In genomic region chr18:35974181-35974580, GRCh38 we compare ENCODE assay signal across 13 cellular contexts.
DNase-seq lines count a peak whose midpoint lies in the region; ATAC-seq, FAIRE-seq and TF ChIP-seq lines count a peak whose summit lies in the region.
"Had no signal": no experiment of that assay in that cellular context is flagged by ENCODE, and none has a peak within 500 bp of the region (broad histone marks: within the 10 kb centered on the region; RNA-seq: fewer than 3 reads in every experiment).

No MANE protein-coding gene starts in this region.

- no peak overlapping the region for H3K4me3 ChIP-seq in keratinocyte (ENCODE audit: control insufficient read depth in 2 of 3, extremely low read depth in 1 of 3, insufficient read depth in 2 of 3, low read depth in 1 of 3, low read length in 3 of 3)
- no peak overlapping the region for H3K4me3 ChIP-seq in brain microvascular endothelial cell (ENCODE audit: low read depth, low read length)
- H3K4me3 ChIP-seq in tibial artery: no peak overlapping the region
- H3K4me3 ChIP-seq: prostate gland had no signal

- peaks cover 46% of the 10 kb centered on the region for H3K4me1 Mint-ChIP-seq in stimulated activated naive CD8-positive, alpha-beta T cell treated with anti-CD3 and anti-CD28 coated beads, Interleukin-15, Interleukin-2, amounts not matched to agents 100 ng/mL and 50 ng/mL, for 24 hours (ENCODE audit: low read depth)
- H3K4me1 Mint-ChIP-seq in activated CD4-positive, alpha-beta memory T cell treated with anti-CD3 and anti-CD28 coated beads, Interleukin-2, amount 10 ng/mL, durations not matched to agents 7 days and 5 days: peaks cover 42% of the 10 kb centered on the region

- H2AFZ ChIP-seq in keratinocyte (ENCODE audit: control insufficient read depth, low read length): no peak overlapping the region

- in situ Hi-C loops in brain microvascular endothelial cell (cut with HindIII; ENCODE audit: low pct_ligation_motif_present, low sequenced_read_pairs): no loop called here

- H4K20me1 ChIP-seq in keratinocyte (ENCODE audit: control insufficient read depth, extremely low read depth, insufficient read depth, low read length): no peaks in the 10 kb centered on the region

- DNase-seq in stimulated activated naive CD8-positive, alpha-beta T cell treated with anti-CD3 and anti-CD28 coated beads, Interleukin-15, Interleukin-2, amounts not matched to agents 100 U/mL and 50 U/mL, for 24 hours: no peak
- no peak for DNase-seq in activated CD4-positive, alpha-beta memory T cell treated with anti-CD3 and anti-CD28 coated beads, Interleukin-2, amount 10 ng/mL, durations not matched to agents 7 days and 5 days
- DNase-seq in keratinocyte (ENCODE audit: low read depth, low spot score) (no peak), brain microvascular endothelial cell (no peak), NOMO-1 treated with dmso at 0.1 percent for 144 hours (lab: John Stamatoyannopoulos, UW; ENCODE audit: unreplicated experiment) (no peak), tibial artery (no peak)
- DNase-seq: activated CD4-positive, alpha-beta T cell treated with anti-CD3 and anti-CD28 coated beads, Interleukin-2, amount 50 U/mL, for 1 hour; NCI-H2081 treated with DMSO at 0.1 percent for 48 hours had no signal

- no peaks in the 10 kb centered on the region for H3K9me1 ChIP-seq in keratinocyte (ENCODE audit: control insufficient read depth, extremely low read depth, insufficient read depth, low read length)

- ATAC-seq in stimulated activated naive CD8-positive, alpha-beta T cell treated with anti-CD3 and anti-CD28 coated beads, Interleukin-15, Interleukin-2, amounts not matched to agents 100 U/mL and 50 U/mL, for 24 hours: no peak
- no peak for ATAC-seq in GM21515 (IDR thresholded peaks at IDR 0.05; ENCODE audit: unreplicated experiment)

- H3K4me3 Mint-ChIP-seq in stimulated activated naive CD8-positive, alpha-beta T cell treated with anti-CD3 and anti-CD28 coated beads, Interleukin-15, Interleukin-2, amounts not matched to agents 100 ng/mL and 50 ng/mL, for 24 hours: peak overlapping the region; percentile 92
- H3K4me3 Mint-ChIP-seq in activated CD4-positive, alpha-beta memory T cell treated with anti-CD3 and anti-CD28 coated beads, Interleukin-2, amount 10 ng/mL, durations not matched to agents 7 days and 5 days: peak overlapping the region; percentile 94

- intact Hi-C loops in tibial artery (cut with DNase I; ENCODE audit: low total_unique reads): loop anchor here (5.0 kb wide), 1 partner anchor 853 kb away; the partner anchor contains the start of genes KIAA1328 and TPGS2

- H3K4me1 ChIP-seq in keratinocyte (ENCODE audit: control insufficient read depth, extremely low read depth, insufficient read depth, low read length): peaks cover 6% of the 10 kb centered on the region
- H3K4me1 ChIP-seq in tibial artery: peaks cover 0 to 21% (median 15%) of the 10 kb centered on the region in 4 donors

- dilution Hi-C loops in keratinocyte (cut with MboI; ENCODE audit: extremely low pct_ligation_motif_present, low sequenced_read_pairs): no loop called here

- H3K36me3 ChIP-seq in keratinocyte (ENCODE audit: control insufficient read depth in 2 of 2, extremely low read depth in 1 of 2, insufficient read depth in 2 of 2, low read length in 2 of 2): peaks cover 12 to 17% of the 10 kb centered on the region in 2 experiments
- H3K36me3 ChIP-seq in brain microvascular endothelial cell (replicated peaks): peaks cover 35% of the 10 kb centered on the region
- H3K36me3 ChIP-seq in tibial artery: peaks cover 27 to 41% (median 35%) of the 10 kb centered on the region in 3 donors
- H3K36me3 ChIP-seq: prostate gland had no signal

- CTCF ChIA-PET in activated CD4-positive, alpha-beta memory T cell treated with anti-CD3 and anti-CD28 coated beads, Interleukin-2, amount 10 ng/mL, durations not matched to agents 7 days and 5 days (lab: Charles Lee): interaction anchor here (1.3 kb wide), 1 partner anchor 23 kb away, joined by 6 read pairs; no protein-coding TSS in a partner anchor

- peaks cover 27% of the 10 kb centered on the region for H3K79me2 ChIP-seq in keratinocyte (ENCODE audit: control insufficient read depth, insufficient read depth, low read length)

- no peak for FAIRE-seq in keratinocyte (lab: Jason Lieb, UNC)

- H3K9me3 Mint-ChIP-seq in stimulated activated naive CD8-positive, alpha-beta T cell treated with anti-CD3 and anti-CD28 coated beads, Interleukin-15, Interleukin-2, amounts not matched to agents 100 ng/mL and 50 ng/mL, for 24 hours: no peaks in the 10 kb centered on the region
- H3K9me3 Mint-ChIP-seq in activated CD4-positive, alpha-beta memory T cell treated with anti-CD3 and anti-CD28 coated beads, Interleukin-2, amount 10 ng/mL, durations not matched to agents 7 days and 5 days: no peaks in the 10 kb centered on the region

- peak overlapping the region; percentile 88 for H3K27ac Mint-ChIP-seq in stimulated activated naive CD8-positive, alpha-beta T cell treated with anti-CD3 and anti-CD28 coated beads, Interleukin-15, Interleukin-2, amounts not matched to agents 100 ng/mL and 50 ng/mL, for 24 hours
- peak overlapping the region; percentile 29 for H3K27ac Mint-ChIP-seq in activated CD4-positive, alpha-beta memory T cell treated with anti-CD3 and anti-CD28 coated beads, Interleukin-2, amount 10 ng/mL, durations not matched to agents 7 days and 5 days

- H3K36me3 Mint-ChIP-seq in stimulated activated naive CD8-positive, alpha-beta T cell treated with anti-CD3 and anti-CD28 coated beads, Interleukin-15, Interleukin-2, amounts not matched to agents 100 ng/mL and 50 ng/mL, for 24 hours (ENCODE audit: low read depth): peaks cover 47% of the 10 kb centered on the region
- peaks cover 46% of the 10 kb centered on the region for H3K36me3 Mint-ChIP-seq in activated CD4-positive, alpha-beta memory T cell treated with anti-CD3 and anti-CD28 coated beads, Interleukin-2, amount 10 ng/mL, durations not matched to agents 7 days and 5 days (ENCODE audit: low read depth)

- H3K9ac ChIP-seq in keratinocyte (ENCODE audit: control insufficient read depth, extremely low read depth, insufficient read depth, low read length): no peak overlapping the region

- no peaks in the 10 kb centered on the region for H3K27me3 Mint-ChIP-seq in stimulated activated naive CD8-positive, alpha-beta T cell treated with anti-CD3 and anti-CD28 coated beads, Interleukin-15, Interleukin-2, amounts not matched to agents 100 ng/mL and 50 ng/mL, for 24 hours
- H3K27me3 Mint-ChIP-seq in activated CD4-positive, alpha-beta memory T cell treated with anti-CD3 and anti-CD28 coated beads, Interleukin-2, amount 10 ng/mL, durations not matched to agents 7 days and 5 days: no peaks in the 10 kb centered on the region

- H3K4me2 ChIP-seq in keratinocyte (ENCODE audit: control insufficient read depth, extremely low read depth, insufficient read depth, low read depth, low read length): peak overlapping the region; percentile 84

- H3K9me3 ChIP-seq in keratinocyte (ENCODE audit: control insufficient read depth, low read depth, low read length) (no peaks in the 10 kb centered on the region), tibial artery (no peaks in the 10 kb centered on the region)
- H3K9me3 ChIP-seq: esophagus muscularis mucosa, prostate gland had no signal

- H3K27ac ChIP-seq in keratinocyte (ENCODE audit: control insufficient read depth, insufficient read depth, low read length) (no peak overlapping the region), brain microvascular endothelial cell (no peak overlapping the region), tibial artery (no peak overlapping the region)
- H3K27ac ChIP-seq: C4-2B, esophagus muscularis mucosa, prostate gland had no signal

- H3K27me3 ChIP-seq in keratinocyte (ENCODE audit: control insufficient read depth, extremely low read depth, insufficient read depth, low read length) (no peaks in the 10 kb centered on the region), brain microvascular endothelial cell (replicated peaks) (no peaks in the 10 kb centered on the region), tibial artery (no peaks in the 10 kb centered on the region)
- H3K27me3 ChIP-seq: esophagus muscularis mucosa had no signal

- POLR2A ChIA-PET in activated CD4-positive, alpha-beta memory T cell treated with anti-CD3 and anti-CD28 coated beads, Interleukin-2, amount 10 ng/mL, durations not matched to agents 7 days and 5 days (lab: Charles Lee): interaction anchor here (1.5 kb wide), 1 partner anchor 155 kb away, joined by 5 read pairs; the partner anchor contains the start of genes ELP2 and SLC39A6

- TF ChIP-seq CTCF in keratinocyte (optimal IDR thresholded peaks at IDR 0.05 in 1 of 3, IDR thresholded peaks at IDR 0.05 in 1 of 3, conservative IDR thresholded peaks at IDR 0.05 in 1 of 3; ENCODE audit: extremely low read depth in 1 of 3, insufficient read depth in 2 of 3, low read length in 3 of 3): no peak
- no peak for TF ChIP-seq CTCF in brain microvascular endothelial cell (IDR thresholded peaks at IDR 0.05; ENCODE audit: low read depth, low read length, missing control alignments)
- TF ChIP-seq CTCF in tibial artery (IDR thresholded peaks at IDR 0.05): no peak
